In the genomic region with DNA sequence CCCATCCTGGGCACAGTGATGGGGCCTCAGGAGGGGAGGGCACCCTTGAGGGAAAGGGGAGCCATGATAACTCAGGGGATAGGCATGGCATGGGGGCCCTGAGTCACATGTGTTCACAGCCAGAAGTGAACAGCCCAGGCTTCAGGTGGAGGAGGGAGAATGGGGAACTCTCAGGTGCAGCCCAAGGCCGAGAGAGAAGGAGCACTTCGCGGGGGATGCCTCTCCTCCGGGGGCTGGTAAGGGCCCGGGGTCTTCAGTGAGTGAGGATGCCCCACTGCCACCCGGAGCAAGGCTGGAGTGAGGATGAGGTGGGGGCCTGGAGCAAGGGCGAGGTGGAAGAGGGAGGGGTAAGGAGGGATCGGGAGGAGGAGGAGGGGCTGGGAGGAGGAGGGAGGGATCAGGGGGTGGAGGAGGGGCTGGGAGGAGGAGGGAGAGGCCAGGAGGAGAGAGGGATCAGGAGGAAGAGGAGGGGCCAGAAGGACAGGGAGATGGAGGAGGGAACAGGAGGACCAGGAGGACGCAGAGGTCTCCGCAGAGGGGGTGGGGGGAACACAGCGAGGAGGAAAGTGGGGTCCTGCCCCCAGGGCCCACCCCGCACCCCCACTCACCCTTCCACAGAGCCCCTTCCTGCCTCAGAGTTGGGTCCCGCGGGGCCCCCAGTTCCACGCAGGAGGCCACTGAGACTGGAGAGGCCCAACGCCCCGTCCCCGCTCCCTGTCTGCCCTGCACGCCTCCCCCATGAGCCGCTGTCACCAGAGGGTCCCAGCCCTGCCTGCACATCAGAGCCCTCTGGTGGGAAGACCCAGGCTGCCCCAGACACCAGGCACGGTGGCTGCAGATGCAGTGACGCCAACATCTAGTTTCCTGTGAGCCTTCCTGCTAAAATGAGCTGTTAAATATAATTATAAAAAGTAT, we compare ENCODE assay signal across 9 cellular contexts. TPM values are rescaled to one million over a fixed set of nuclear protein-coding genes. Genes with fewer than 3 reads are reported as not detected.
DNase-seq lines count a peak whose midpoint lies in the region; ATAC-seq and TF ChIP-seq lines count a peak whose summit lies in the region.
"Had no signal": no experiment of that assay in that cellular context is flagged by ENCODE, and none has a peak within 500 bp of the region (broad histone marks: within the 10 kb centered on the region; RNA-seq: fewer than 3 reads in every experiment).

No MANE protein-coding gene starts in this region.

- intact Hi-C loops in heart left ventricle (cut with DNase I) = loop anchor here in 4 of 10 donors (5.0 kb wide), 1 partner anchor 40 kb away; no protein-coding TSS in a partner anchor
- intact Hi-C loops in left ventricle myocardium superior (cut with micrococcal nuclease) = no loop called here
- intact Hi-C loops in uterus (cut with DNase I; ENCODE audit: low total_unique reads) = no loop called here

- TF ChIP-seq POLR2A in heart left ventricle (IDR thresholded peaks at IDR 0.05) (no peak), uterus (IDR thresholded peaks at IDR 0.05) (no peak)

- no peak overlapping the region for H3K4me3 Mint-ChIP-seq in WTC11

- POLR2A ChIA-PET in WTC11 (lab: Charles Lee) = no interaction called here

- no peaks in the 10 kb centered on the region for H3K36me3 Mint-ChIP-seq in WTC11

- DNase-seq in heart left ventricle (peak in 1 of 5 donors; percentile 33), left ventricle myocardium superior (no peak), WTC11 (ENCODE audit: low spot score) (no peak), left kidney (ENCODE audit: low read depth, low spot score) (peak; percentile 33), uterus (peak; percentile 28 to 52), germinal center (ENCODE audit: low spot score) (no peak), GF-D8 (lab: John Stamatoyannopoulos, UW) (no peak)
- DNase-seq: activated CD8-positive, alpha-beta memory T cell treated with anti-CD3 and anti-CD28 coated beads for 24 hours had no signal

- no peaks in the 10 kb centered on the region for H3K27me3 Mint-ChIP-seq in WTC11 (ENCODE audit: low read depth)

- peak overlapping the region in 8 of 12 donors; percentile 33 to 97 (median 96) for H3K27ac ChIP-seq in heart left ventricle
- H3K27ac ChIP-seq in uterus = peak overlapping the region; percentile 98 to 100

- TF ChIP-seq CTCF in heart left ventricle (IDR thresholded peaks at IDR 0.05) (no peak), WTC11 (IDR thresholded peaks at IDR 0.05) (no peak), uterus (IDR thresholded peaks at IDR 0.05) (no peak)

- peaks cover 0 to 6% (median 3%) of the 10 kb centered on the region in 12 donors for H3K9me3 ChIP-seq in heart left ventricle
- peaks cover 0 to 5% of the 10 kb centered on the region in 2 donors for H3K9me3 ChIP-seq in uterus

- H3K36me3 ChIP-seq in heart left ventricle (no peaks in the 10 kb centered on the region), uterus (no peaks in the 10 kb centered on the region)

- WGBS in heart left ventricle, 4 donors = 72 to 79% (median 76%) methylated on average over 22 of the region's 22 CpGs

- H3K4me1 Mint-ChIP-seq in WTC11 = 0 out of 2 replicates have a peak, but pooled peaks cover 4% of the 10 kb centered on the region

- CTCF ChIA-PET in WTC11 (lab: Charles Lee) = interaction anchor here (1.4 to 1.8 kb wide), 2 partner anchors 44 to 389 kb away, joined by 4 to 6 read pairs; no protein-coding TSS in a partner anchor

- H3K9me3 Mint-ChIP-seq in WTC11 = no peaks in the 10 kb centered on the region

- H3K4me3 ChIP-seq in heart left ventricle = no peak overlapping the region
- no peak overlapping the region for H3K4me3 ChIP-seq in uterus

- no peaks in the 10 kb centered on the region for H3K27me3 ChIP-seq in heart left ventricle
- no peaks in the 10 kb centered on the region for H3K27me3 ChIP-seq in uterus

- peaks cover 0 to 63% (median 33%) of the 10 kb centered on the region in 12 donors for H3K4me1 ChIP-seq in heart left ventricle
- peaks cover 10 to 16% of the 10 kb centered on the region in 2 donors for H3K4me1 ChIP-seq in uterus

- ATAC-seq in heart left ventricle (no peak), left ventricle myocardium superior (no peak), WTC11 (peak; percentile 84), HG03039 (IDR thresholded peaks at IDR 0.05; ENCODE audit: unreplicated experiment) (no peak)

- H3K27ac Mint-ChIP-seq in WTC11 = no peak overlapping the region

TF ChIP-seq in WTC11, 78 proteins besides CTCF, POLR2A, EP300 and RAD21:
- TF ChIP-seq, protein P1, sequence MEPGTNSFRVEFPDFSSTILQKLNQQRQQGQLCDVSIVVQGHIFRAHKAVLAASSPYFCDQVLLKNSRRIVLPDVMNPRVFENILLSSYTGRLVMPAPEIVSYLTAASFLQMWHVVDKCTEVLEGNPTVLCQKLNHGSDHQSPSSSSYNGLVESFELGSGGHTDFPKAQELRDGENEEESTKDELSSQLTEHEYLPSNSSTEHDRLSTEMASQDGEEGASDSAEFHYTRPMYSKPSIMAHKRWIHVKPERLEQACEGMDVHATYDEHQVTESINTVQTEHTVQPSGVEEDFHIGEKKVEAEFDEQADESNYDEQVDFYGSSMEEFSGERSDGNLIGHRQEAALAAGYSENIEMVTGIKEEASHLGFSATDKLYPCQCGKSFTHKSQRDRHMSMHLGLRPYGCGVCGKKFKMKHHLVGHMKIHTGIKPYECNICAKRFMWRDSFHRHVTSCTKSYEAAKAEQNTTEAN (CRISPR knock-in tag; IDR thresholded peaks at IDR 0.05) = no peak
- TF ChIP-seq ZNF396 (CRISPR knock-in tag; IDR thresholded peaks at IDR 0.05; ENCODE audit: borderline replicate concordance) = no peak
- no peak for TF ChIP-seq NFATC4 (CRISPR knock-in tag; IDR thresholded peaks at IDR 0.05)
- TF ChIP-seq, protein P2, sequence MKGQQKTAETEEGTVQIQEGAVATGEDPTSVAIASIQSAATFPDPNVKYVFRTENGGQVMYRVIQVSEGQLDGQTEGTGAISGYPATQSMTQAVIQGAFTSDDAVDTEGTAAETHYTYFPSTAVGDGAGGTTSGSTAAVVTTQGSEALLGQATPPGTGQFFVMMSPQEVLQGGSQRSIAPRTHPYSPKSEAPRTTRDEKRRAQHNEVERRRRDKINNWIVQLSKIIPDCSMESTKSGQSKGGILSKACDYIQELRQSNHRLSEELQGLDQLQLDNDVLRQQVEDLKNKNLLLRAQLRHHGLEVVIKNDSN (CRISPR knock-in tag; IDR thresholded peaks at IDR 0.05) = no peak
- TF ChIP-seq ZNF263 (CRISPR knock-in tag; IDR thresholded peaks at IDR 0.05; ENCODE audit: low read depth) = peak; percentile 91

RNA-seq across cellular contexts. Expression of a gene that starts 42.8 kb away (rescaled TPM):
- total RNA-seq in heart left ventricle (100 to 1,000 TPM in 7 of 9 donors, 10 to 100 TPM in 2; 36.5 to 490 (median 201) TPM), left ventricle myocardium superior (151 TPM), WTC11 (2021) (0.62 to 1.2 TPM (median 1.0 TPM) in 3 replicates), uterus (100 to 1,000 TPM in 3 of 4 donors, 10 to 100 TPM in 1; 44.1 to 591 (median 424) TPM)
- polyA plus RNA-seq in heart left ventricle = 1,000 to 10,000 TPM in 1 of 2 donors, 100 to 1,000 TPM in 1; 164 to 1,114 TPM

Comparison
In these comparisons a context has a peak if more than half of its experiments do, and no peak if none do; other contexts are left out.
1. DNase-seq: peak in left kidney (single experiment) and uterus (2 of 2); none in left ventricle myocardium superior (single experiment), WTC11 (single experiment), germinal center (single experiment) and GF-D8 (single experiment).
2. RNA of a gene that starts 42.8 kb away (total RNA-seq): 44.1 to 591 TPM in uterus, 36.5 to 490 TPM in heart left ventricle and 151 TPM in left ventricle myocardium superior (single experiment); 0.62 to 1.2 TPM in WTC11; every median in the first group is over 10 times any median in the second.